ENCODE assay signal across 7 cellular contexts in genomic region chr15:83365370-83365938, GRCh38.
DNase-seq lines count a peak whose midpoint lies in the region; ATAC-seq and TF ChIP-seq lines count a peak whose summit lies in the region.

No MANE protein-coding gene starts in this region.

- TF ChIP-seq CTCF in HCT116 (IDR thresholded peaks at IDR 0.05 in 2 of 3, conservative IDR thresholded peaks at IDR 0.05 in 1 of 3; ENCODE audit: borderline replicate concordance in 1 of 3, insufficient read depth in 1 of 3, low read depth in 2 of 3, low read length in 2 of 3) (no peak), upper lobe of left lung (IDR thresholded peaks at IDR 0.05) (no peak)

- ATAC-seq in HCT116 (peak; percentile 94), SK-N-SH treated with all-trans-retinoic acid at 6 μM for 48 hours (peak; percentile 36; the same call in 1 of the 3 replicates), upper lobe of left lung (ENCODE audit: low FRiP score in 2 of 2) (peak; percentile 67 to 86), HG02642 (IDR thresholded peaks at IDR 0.05; ENCODE audit: poor library complexity, unreplicated experiment) (no peak)

- BruUV-seq in HCT116 (replicated peaks; lab: Mats Ljungman, UMichigan): no TSS peak

- intact Hi-C loops in HCT116 (cut with micrococcal nuclease): no loop called here

- peak; percentile 16 for DNase-seq in HCT116 (ENCODE audit: low read depth, low spot score)
- peak; percentile 39 for DNase-seq in epidermal melanocyte (ENCODE audit: insufficient read length, low spot score)
- DNase-seq in midbrain (lab: John Stamatoyannopoulos, UW): peak; percentile 59
- DNase-seq in upper lobe of left lung: peak; percentile 32 to 87
- DNase-seq in NCI-H1092 (lab: John Stamatoyannopoulos, UW): no peak

- no peak overlapping the region for H3K27ac ChIP-seq in HCT116 (ENCODE audit: low read depth, low read length)
- no peak overlapping the region for H3K27ac ChIP-seq in upper lobe of left lung

- H3K36me3 ChIP-seq in HCT116 (ENCODE audit: control insufficient read depth in 1 of 2, insufficient read depth in 2 of 2, low read length in 2 of 2): no peaks in the 10 kb centered on the region
- H3K36me3 ChIP-seq in upper lobe of left lung: no peaks in the 10 kb centered on the region

- H3K4me2 ChIP-seq in HCT116 (ENCODE audit: low read length): peak overlapping the region; percentile 82

- no peaks in the 10 kb centered on the region for H3K9me2 ChIP-seq in HCT116 (ENCODE audit: insufficient read depth)

- no peak for TF ChIP-seq RAD21 in HCT116 (IDR thresholded peaks at IDR 0.05; ENCODE audit: low read depth)

- no peaks in the 10 kb centered on the region for H4K20me1 ChIP-seq in HCT116 (ENCODE audit: insufficient read depth)

- CTCF ChIA-PET in HCT116 (lab: Charles Lee): interaction anchor here (1.4 to 2.2 kb wide), 2 partner anchors 15 to 117 kb away, joined by 4 to 6 read pairs; no protein-coding TSS in a partner anchor

- H2AFZ ChIP-seq in HCT116 (ENCODE audit: low read depth, low read length, poor library complexity, severe bottlenecking): peak overlapping the region; percentile 93

- H3K4me3 ChIP-seq in HCT116 (replicated peaks in 1 of 2; ENCODE audit: low read depth in 1 of 2, low read length in 2 of 2) (peak overlapping the region; percentile 44 to 49), upper lobe of left lung (peak overlapping the region in 3 of 4 donors; percentile 4 to 26 (median 18))

- H3K9ac ChIP-seq in HCT116 (ENCODE audit: low read length): no peak overlapping the region

- RAD21 ChIA-PET in HCT116 (lab: Charles Lee; ENCODE audit: low non-redundant PET in 1 of 2, low total read pairs in 2 of 2, uncharacterized antibody in 2 of 2, unreplicated experiment in 2 of 2): interaction anchor here in 1 of 2 experiments (1.5 kb wide), 1 partner anchor 116 kb away, joined by 5 read pairs; no protein-coding TSS in a partner anchor

- TF ChIP-seq EP300 in upper lobe of left lung (IDR thresholded peaks at IDR 0.05): no peak

- H3K27me3 ChIP-seq in HCT116 (ENCODE audit: insufficient read depth, low read length): peaks cover 7% of the 10 kb centered on the region; the same call in 1 of the 2 replicates
- H3K27me3 ChIP-seq in upper lobe of left lung: peaks cover 0 to 6% (median 0%) of the 10 kb centered on the region in 4 donors

- TF ChIP-seq POLR2A in HCT116 (IDR thresholded peaks at IDR 0.05; ENCODE audit: borderline replicate concordance, extremely low read depth, insufficient read depth, insufficient read length): no peak
- no peak for TF ChIP-seq POLR2A in upper lobe of left lung (IDR thresholded peaks at IDR 0.05)

- POLR2A ChIA-PET in HCT116 (lab: Charles Lee): no interaction called here

- H3K79me2 ChIP-seq in HCT116 (ENCODE audit: insufficient read depth, low read length): no peaks in the 10 kb centered on the region

- H3K9me3 ChIP-seq in HCT116 (ENCODE audit: control insufficient read depth in 1 of 2, insufficient read depth in 1 of 2, low read depth in 1 of 2, low read length in 2 of 2) (no peaks in the 10 kb centered on the region), upper lobe of left lung (no peaks in the 10 kb centered on the region)

- 2 to 3% methylated on average over 27 of the region's 27 CpGs for WGBS in upper lobe of left lung, 2 donors

- H3K4me1 ChIP-seq in HCT116 (ENCODE audit: control insufficient read depth in 1 of 2, insufficient read depth in 2 of 2, low read length in 2 of 2): peaks cover 2 to 12% of the 10 kb centered on the region in 2 experiments; a peak in 2 of 4 replicates
- H3K4me1 ChIP-seq in upper lobe of left lung: peaks cover 0 to 7% (median 3%) of the 10 kb centered on the region in 4 donors

TF ChIP-seq in HCT116, 20 proteins besides CTCF, POLR2A, EP300 and RAD21:
- TF ChIP-seq JUND (IDR thresholded peaks at IDR 0.05) (no peak), SIN3A (IDR thresholded peaks at IDR 0.05; ENCODE audit: low read depth) (no peak), CBX3 (IDR thresholded peaks at IDR 0.05; ENCODE audit: low read depth) (no peak), MAX (IDR thresholded peaks at IDR 0.05) (peak; percentile 23; the same call in 1 of the 2 replicates)

TF ChIP-seq in SK-N-SH treated with all-trans-retinoic acid at 6 μM for 48 hours, 23 proteins besides CTCF, POLR2A, EP300 and RAD21:
- TF ChIP-seq CSDC2 (CRISPR knock-in tag; IDR thresholded peaks at IDR 0.05) (no peak), OSR1 (CRISPR knock-in tag; IDR thresholded peaks at IDR 0.05) (no peak), PPARA (CRISPR knock-in tag; IDR thresholded peaks at IDR 0.05; ENCODE audit: borderline replicate concordance) (no peak), ZNF8 (CRISPR knock-in tag; IDR thresholded peaks at IDR 0.05) (no peak)
